9 cellular contexts compared by ENCODE assay signal in the genomic region with DNA sequence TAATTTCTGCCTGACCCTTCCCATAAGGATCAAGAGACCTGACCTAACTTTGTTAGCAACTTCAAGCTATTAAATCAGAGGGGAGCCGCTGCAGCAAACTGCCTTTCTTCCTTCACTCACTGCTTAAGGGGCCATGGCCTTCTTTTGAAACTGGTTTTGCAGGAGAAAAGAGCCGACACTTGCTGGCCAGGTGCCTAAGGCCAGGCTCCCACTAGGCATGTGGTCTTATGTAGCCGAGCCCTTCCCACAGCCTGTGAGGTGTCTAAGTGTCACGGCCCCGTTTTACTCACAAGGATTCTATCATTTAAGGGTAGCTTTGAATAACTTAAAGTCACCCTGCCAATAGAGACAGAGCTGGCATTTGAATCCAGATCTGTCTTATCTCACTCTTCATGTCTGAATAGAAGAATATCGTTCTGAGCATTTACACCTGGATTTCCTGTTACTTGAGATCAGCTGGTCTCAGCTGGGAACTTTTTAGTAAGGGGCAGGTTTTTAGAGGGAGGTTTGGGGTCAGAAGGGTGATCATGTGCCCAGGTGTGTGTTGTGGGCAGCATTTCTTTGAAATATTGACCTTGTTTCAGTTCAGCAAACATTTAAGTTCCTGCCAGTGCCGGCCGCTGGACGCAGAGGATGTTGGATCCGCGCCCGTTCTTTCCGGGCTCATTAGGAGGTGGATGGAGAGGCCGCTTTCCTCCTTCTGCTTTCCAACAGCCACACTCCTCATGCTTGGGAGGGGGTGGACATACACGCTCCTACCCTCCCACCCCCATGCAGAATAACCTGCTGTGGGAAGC.
DNase-seq lines count a peak whose midpoint lies in the region; ATAC-seq and TF ChIP-seq lines count a peak whose summit lies in the region.
"Had no signal": no experiment of that assay in that cellular context is flagged by ENCODE, and none has a peak within 500 bp of the region (broad histone marks: within the 10 kb centered on the region; RNA-seq: fewer than 3 reads in every experiment).

No MANE protein-coding gene starts in this region.

- ATAC-seq in aorta (ENCODE audit: low FRiP score) (peak; percentile 63), HG03442 (IDR thresholded peaks at IDR 0.05; ENCODE audit: unreplicated experiment) (no peak), HG03025 (IDR thresholded peaks at IDR 0.05; ENCODE audit: low FRiP score, unreplicated experiment) (no peak)

- H3K36me3 Mint-ChIP-seq in MCF 10A (ENCODE audit: insufficient read depth, unreplicated experiment): peaks cover 35% of the 10 kb centered on the region
- peaks cover 40% of the 10 kb centered on the region for H3K36me3 Mint-ChIP-seq in mesothelial cell of epicardium
- peaks cover 18% of the 10 kb centered on the region for H3K36me3 Mint-ChIP-seq in glutamatergic neuron (ENCODE audit: unreplicated experiment)

- POLR2A ChIA-PET in MCF 10A (lab: Yijun Ruan, JAX): no interaction called here

- H3K27ac ChIP-seq in cingulate gyrus (ENCODE audit: low read depth, low read length) (peak overlapping the region; percentile 47), aorta (ENCODE audit: low read depth in 1 of 2, low read length in 2 of 2) (no peak overlapping the region)
- H3K27ac ChIP-seq: SK-N-MC had no signal

- H3K36me3 ChIP-seq in aorta (ENCODE audit: control insufficient read depth in 1 of 2, insufficient read depth in 2 of 2, low read length in 1 of 2): peaks cover 3% of the 10 kb centered on the region in 2 donors

- 13 to 14% methylated on average over 15 of the region's 15 CpGs for WGBS in aorta, 2 donors

- H3K4me3 Mint-ChIP-seq in MCF 10A (ENCODE audit: unreplicated experiment): no peak overlapping the region
- H3K4me3 Mint-ChIP-seq in mesothelial cell of epicardium: no peak overlapping the region
- H3K4me3 Mint-ChIP-seq in glutamatergic neuron (ENCODE audit: unreplicated experiment): no peak overlapping the region

- DNase-seq in T47D (ENCODE audit: low read depth in 1 of 2, low spot score in 1 of 2) (peak; percentile 7 to 10), MCF 10A (ENCODE audit: unreplicated experiment) (no peak), mesothelial cell of epicardium (ENCODE audit: low spot score in 2 of 2, unreplicated experiment in 2 of 2) (no peak), aorta (peak; percentile 73 to 88), glutamatergic neuron (no peak)

- no peaks in the 10 kb centered on the region for H3K27me3 ChIP-seq in aorta (ENCODE audit: control insufficient read depth in 1 of 2, insufficient read depth in 2 of 2, low read length in 1 of 2)

- CTCF ChIA-PET in MCF 10A (lab: Yijun Ruan, JAX): interaction anchor here (0.6 kb wide), 2 partner anchors 152 to 1901 kb away, joined by 4 to 6 read pairs; no protein-coding TSS in a partner anchor

- no peak overlapping the region for H3K4me3 ChIP-seq in aorta (ENCODE audit: low read length in 2 of 2)
- H3K4me3 ChIP-seq: SK-N-MC had no signal

- H3K4me1 ChIP-seq in aorta (ENCODE audit: control insufficient read depth in 1 of 2, insufficient read depth in 2 of 2, low read length in 2 of 2): no peaks in the 10 kb centered on the region

- no peaks in the 10 kb centered on the region for H3K27me3 Mint-ChIP-seq in MCF 10A (ENCODE audit: insufficient read depth, unreplicated experiment)
- H3K27me3 Mint-ChIP-seq in mesothelial cell of epicardium (ENCODE audit: low read depth): no peaks in the 10 kb centered on the region
- H3K27me3 Mint-ChIP-seq in glutamatergic neuron (ENCODE audit: unreplicated experiment): no peaks in the 10 kb centered on the region

- intact Hi-C loops in MCF 10A (cut with micrococcal nuclease): no loop called here
- intact Hi-C loops in aorta (cut with DNase I): no loop called here

- no peak overlapping the region for H3K27ac Mint-ChIP-seq in MCF 10A (ENCODE audit: low read depth, unreplicated experiment)
- H3K27ac Mint-ChIP-seq in mesothelial cell of epicardium: peak overlapping the region; percentile 77
- no peak overlapping the region for H3K27ac Mint-ChIP-seq in glutamatergic neuron (ENCODE audit: unreplicated experiment)

- H3K9me3 ChIP-seq in aorta (ENCODE audit: control insufficient read depth, low read length): no peaks in the 10 kb centered on the region

- BruUV-seq in MCF 10A (replicated peaks; lab: Mats Ljungman, UMichigan): no TSS peak

- no peaks in the 10 kb centered on the region for H3K4me1 Mint-ChIP-seq in MCF 10A (ENCODE audit: insufficient read depth, unreplicated experiment)
- H3K4me1 Mint-ChIP-seq in mesothelial cell of epicardium: peaks cover 27% of the 10 kb centered on the region
- H3K4me1 Mint-ChIP-seq in glutamatergic neuron (ENCODE audit: low read depth, unreplicated experiment): peaks cover 6% of the 10 kb centered on the region

- in situ Hi-C loops in T47D (cut with HindIII; ENCODE audit: low pct_unique_long_range_greater_than_20kb, low sequenced_read_pairs): no loop called here

- H3K9me3 Mint-ChIP-seq in MCF 10A (ENCODE audit: unreplicated experiment) (no peaks in the 10 kb centered on the region), mesothelial cell of epicardium (peaks cover 5% of the 10 kb centered on the region), glutamatergic neuron (ENCODE audit: unreplicated experiment) (peaks cover 2% of the 10 kb centered on the region)

- TF ChIP-seq CTCF in MCF 10A (IDR thresholded peaks at IDR 0.05; ENCODE audit: unreplicated experiment) (no peak), mesothelial cell of epicardium (IDR thresholded peaks at IDR 0.05; ENCODE audit: unreplicated experiment) (no peak), glutamatergic neuron (IDR thresholded peaks at IDR 0.05; ENCODE audit: partially characterized antibody, unreplicated experiment) (no peak)

Comparison
In these comparisons a context has a peak if more than half of its experiments do, and no peak if none do; other contexts are left out.
1. DNase-seq: peak in T47D (2 of 2) and aorta (2 of 2); none in MCF 10A (single experiment), mesothelial cell of epicardium (0 of 2) and glutamatergic neuron (single experiment).